8 cellular contexts compared by ENCODE assay signal in genomic region chr2:109213646-109214417, GRCh38.
DNase-seq lines count a peak whose midpoint lies in the region; ATAC-seq, FAIRE-seq and TF ChIP-seq lines count a peak whose summit lies in the region.
"Had no signal": no experiment of that assay in that cellular context is flagged by ENCODE, and none has a peak within 500 bp of the region (broad histone marks: within the 10 kb centered on the region; RNA-seq: fewer than 3 reads in every experiment).

No MANE protein-coding gene starts in this region.

- no peak overlapping the region for H3K4me3 ChIP-seq in astrocyte (ENCODE audit: insufficient read depth, low read depth, low read length)
- H3K4me3 ChIP-seq in upper lobe of right lung: no peak overlapping the region
- H3K4me3 ChIP-seq: cardiac muscle cell had no signal

- H3K9me3 ChIP-seq in astrocyte (ENCODE audit: insufficient read depth, low read depth, low read length): no peaks in the 10 kb centered on the region
- no peaks in the 10 kb centered on the region for H3K9me3 ChIP-seq in upper lobe of right lung

- H3K79me2 ChIP-seq in astrocyte (ENCODE audit: insufficient read depth, low read length): peaks cover 4% of the 10 kb centered on the region

- H3K27ac Mint-ChIP-seq in T-helper 2 cell treated with Interferon-gamma antibody and Interleukin-4, amounts not matched to agents 5 μg/mL and 100 μg/mL, for 36 hours: peak overlapping the region; percentile 78
- H3K27ac Mint-ChIP-seq in astrocyte (ENCODE audit: unreplicated experiment) (peak overlapping the region; percentile 14), natural killer cell (peak overlapping the region; percentile 86 to 89)

- H3K36me3 ChIP-seq in astrocyte (ENCODE audit: insufficient read depth, low read length): no peaks in the 10 kb centered on the region
- H3K36me3 ChIP-seq in upper lobe of right lung: no peaks in the 10 kb centered on the region
- H3K36me3 ChIP-seq: cardiac muscle cell had no signal

- H3K27me3 ChIP-seq in astrocyte (ENCODE audit: insufficient read depth, low read length) (peaks cover 18% of the 10 kb centered on the region), upper lobe of right lung (no peaks in the 10 kb centered on the region)

- FAIRE-seq in astrocyte (lab: Jason Lieb, UNC): no peak

- H3K27ac ChIP-seq in astrocyte (ENCODE audit: low read depth, low read length) (no peak overlapping the region), upper lobe of right lung (no peak overlapping the region)
- H3K27ac ChIP-seq: cardiac muscle cell had no signal

- H3K4me1 ChIP-seq in astrocyte (ENCODE audit: insufficient read depth, low read length) (peaks cover 52% of the 10 kb centered on the region), upper lobe of right lung (peaks cover 35% of the 10 kb centered on the region)

- peaks cover 81% of the 10 kb centered on the region for H3K27me3 Mint-ChIP-seq in T-helper 2 cell treated with Interferon-gamma antibody and Interleukin-4, amounts not matched to agents 5 μg/mL and 100 μg/mL, for 36 hours (ENCODE audit: low read depth)
- peaks cover 53% of the 10 kb centered on the region for H3K27me3 Mint-ChIP-seq in astrocyte (ENCODE audit: low read depth, unreplicated experiment)
- H3K27me3 Mint-ChIP-seq in natural killer cell (ENCODE audit: low read depth in 2 of 2): peaks cover 33 to 79% of the 10 kb centered on the region in 2 donors

- H4K20me1 ChIP-seq in astrocyte (ENCODE audit: insufficient read depth, low read length): peaks cover 90% of the 10 kb centered on the region

- peak; percentile 59 for ATAC-seq in GM19397 (IDR thresholded peaks at IDR 0.05; ENCODE audit: unreplicated experiment)
- peak; percentile 55 for ATAC-seq in HG03457 (IDR thresholded peaks at IDR 0.05; ENCODE audit: unreplicated experiment)
- ATAC-seq in natural killer cell: peak; percentile 78 to 83 (median 79)
- ATAC-seq in upper lobe of right lung: peak; percentile 82

- peak overlapping the region; percentile 70 for H3K4me3 Mint-ChIP-seq in T-helper 2 cell treated with Interferon-gamma antibody and Interleukin-4, amounts not matched to agents 5 μg/mL and 100 μg/mL, for 36 hours
- H3K4me3 Mint-ChIP-seq in astrocyte (ENCODE audit: unreplicated experiment) (no peak overlapping the region), natural killer cell (peak overlapping the region; percentile 89)

- DNase-seq in T-helper 2 cell treated with Interferon-gamma antibody and Interleukin-4, amounts not matched to agents 5 μg/mL and 100 μg/mL, for 36 hours (ENCODE audit: low spot score): peak; percentile 81
- peak; percentile 82 for DNase-seq in astrocyte (ENCODE audit: low read depth)
- peak; percentile 57 for DNase-seq in natural killer cell
- DNase-seq in upper lobe of right lung: peak; percentile 72
- DNase-seq in Ammon's horn (ENCODE audit: low spot score): no peak

- no peak overlapping the region for H3K9ac ChIP-seq in astrocyte (ENCODE audit: low read length)

- peak overlapping the region; percentile 26 for H3K4me2 ChIP-seq in astrocyte (ENCODE audit: low read length)

- intact Hi-C loops in natural killer cell (cut with micrococcal nuclease): no loop called here
- intact Hi-C loops in upper lobe of right lung (cut with DNase I): no loop called here

- H3K36me3 Mint-ChIP-seq in T-helper 2 cell treated with Interferon-gamma antibody and Interleukin-4, amounts not matched to agents 5 μg/mL and 100 μg/mL, for 36 hours (ENCODE audit: low read depth): no peaks in the 10 kb centered on the region
- H3K36me3 Mint-ChIP-seq in astrocyte (ENCODE audit: low read depth, unreplicated experiment) (peaks cover 4% of the 10 kb centered on the region), natural killer cell (peaks cover 7% of the 10 kb centered on the region)

- TF ChIP-seq CTCF in astrocyte (IDR thresholded peaks at IDR 0.05; ENCODE audit: insufficient read depth, low read depth, low read length) (no peak), natural killer cell (IDR thresholded peaks at IDR 0.05) (no peak), upper lobe of right lung (IDR thresholded peaks at IDR 0.05) (no peak)

- H3K4me1 Mint-ChIP-seq in T-helper 2 cell treated with Interferon-gamma antibody and Interleukin-4, amounts not matched to agents 5 μg/mL and 100 μg/mL, for 36 hours (ENCODE audit: low read depth): peaks cover 62% of the 10 kb centered on the region
- peaks cover 65% of the 10 kb centered on the region for H3K4me1 Mint-ChIP-seq in astrocyte (ENCODE audit: low read depth, unreplicated experiment)
- H3K4me1 Mint-ChIP-seq in natural killer cell: peaks cover 80 to 81% of the 10 kb centered on the region in 2 donors

- H2AFZ ChIP-seq in astrocyte (ENCODE audit: low read depth, low read length): no peak overlapping the region

- no peaks in the 10 kb centered on the region for H3K9me3 Mint-ChIP-seq in T-helper 2 cell treated with Interferon-gamma antibody and Interleukin-4, amounts not matched to agents 5 μg/mL and 100 μg/mL, for 36 hours
- peaks cover 4% of the 10 kb centered on the region for H3K9me3 Mint-ChIP-seq in astrocyte (ENCODE audit: unreplicated experiment)
- H3K9me3 Mint-ChIP-seq in natural killer cell: no peaks in the 10 kb centered on the region

Comparison
In these comparisons a context has a peak if more than half of its experiments do, and no peak if none do; other contexts are left out.
1. H3K27ac Mint-ChIP-seq: peak in every context shown above with its lines; median percentile 88 in natural killer cell; 78 in T-helper 2 cell treated with Interferon-gamma antibody and Interleukin-4, amounts not matched to agents 5 μg/mL and 100 μg/mL, for 36 hours; 14 in astrocyte.